31 cellular contexts compared by ENCODE assay signal in genomic region chr7:37482953-37483352, GRCh38. TPM values are rescaled to one million over a fixed set of nuclear protein-coding genes. Genes with fewer than 3 reads are reported as not detected.
"Had no signal": no experiment of that assay in that cellular context is flagged by ENCODE, and none has a peak within 500 bp of the region (broad histone marks: within the 10 kb centered on the region; RNA-seq: fewer than 3 reads in every experiment).

No MANE protein-coding gene starts in this region.

- H3K9me3 Mint-ChIP-seq: activated naive CD4-positive, alpha-beta T cell treated with anti-CD3 and anti-CD28 coated beads, Interleukin-2, amount 50 U/mL, for 24 hours; activated T-helper 17 cell treated with anti-CD3 and anti-CD28 coated beads, Interleukin-2, amount 50 U/mL, for 72 hours had no signal

- H3K4me3 Mint-ChIP-seq: activated CD4-positive, alpha-beta T cell treated with anti-CD3 and anti-CD28 coated beads, Interleukin-2, amount 10 ng/mL, durations not matched to agents 24 days and 14 days; activated CD8-positive, alpha-beta T cell treated with anti-CD3 and anti-CD28 coated beads for 36 hours; activated naive CD4-positive, alpha-beta T cell treated with anti-CD3 and anti-CD28 coated beads, Interleukin-2, amount 50 U/mL, for 24 hours; activated naive CD8-positive, alpha-beta T cell treated with anti-CD3 and anti-CD28 coated beads, Interleukin-2, amount 10 ng/mL, durations not matched to agents 7 days and 5 days; activated T-cell treated with anti-CD3 and anti-CD28 coated beads, Interleukin-2, amount 50 U/mL, for 72 hours; activated T-helper 17 cell treated with anti-CD3 and anti-CD28 coated beads, Interleukin-2, amount 50 U/mL, for 72 hours had no signal

- H3K9me3 ChIP-seq: body of pancreas, MG63, Peyer's patch, SJSA1 had no signal

- H3K36me3 Mint-ChIP-seq: activated naive CD4-positive, alpha-beta T cell treated with anti-CD3 and anti-CD28 coated beads, Interleukin-2, amount 50 U/mL, for 24 hours had no signal

- H3K27ac ChIP-seq: body of pancreas, breast epithelium, Peyer's patch, SJSA1 had no signal

- H3K4me3 ChIP-seq: body of pancreas, breast epithelium, MG63, Peyer's patch, SJSA1 had no signal

- DNase-seq: activated CD4-positive, alpha-beta T cell treated with anti-CD3 and anti-CD28 coated beads, Interleukin-2, amount 10 ng/mL, durations not matched to agents 24 days and 14 days; activated CD4-positive, alpha-beta T cell treated with anti-CD3 and anti-CD28 coated beads, Interleukin-2, amount 50 U/mL, for 4 hours; activated CD8-positive, alpha-beta T cell treated with anti-CD3 and anti-CD28 coated beads for 36 hours; activated gamma-delta T cell; activated naive CD4-positive, alpha-beta T cell treated with Interleukin-2 at 50 U/mL for 16 hours; activated naive CD8-positive, alpha-beta T cell treated with anti-CD3 and anti-CD28 coated beads, Interleukin-2, amount 10 ng/mL, durations not matched to agents 7 days and 5 days; activated T-cell treated with anti-CD3 and anti-CD28 coated beads, Interleukin-2, amount 50 U/mL, for 1 hour; activated T-cell treated with anti-CD3 and anti-CD28 coated beads, Interleukin-2, amount 50 U/mL, for 72 hours; amygdala; body of pancreas; Kasumi-1; KG1; MG63; MV-4-11; NCI-H1092; NCI-H1436 treated with DMSO at 0.1 percent for 48 hours; NCI-H1694 treated with DMSO at 0.1 percent for 48 hours; NCI-H2029; NCI-H345; NCI-H526; NCI-H748 treated with DMSO at 0.1 percent for 48 hours; NK-92 treated with Interleukin-12 subunit alpha and Interleukin-12 subunit beta, amount 100 ng/mL, for 24 hours; PC-3; Peyer's patch; RPMI8226; SHP77 treated with DMSO at 0.1 percent for 48 hours; T1000 had no signal

- ATAC-seq: activated CD8-positive, alpha-beta T cell treated with anti-CD3 and anti-CD28 coated beads for 36 hours; activated T-cell treated with anti-CD3 and anti-CD28 coated beads, Interleukin-2, amount 50 U/mL, for 72 hours; activated T-helper 17 cell treated with anti-CD3 and anti-CD28 coated beads, Interleukin-2, amount 50 U/mL, for 72 hours; body of pancreas; PC-3 had no signal

- H3K27ac Mint-ChIP-seq: activated CD4-positive, alpha-beta T cell treated with anti-CD3 and anti-CD28 coated beads, Interleukin-2, amount 10 ng/mL, durations not matched to agents 24 days and 14 days; activated CD8-positive, alpha-beta T cell treated with anti-CD3 and anti-CD28 coated beads for 36 hours; activated naive CD4-positive, alpha-beta T cell treated with anti-CD3 and anti-CD28 coated beads, Interleukin-2, amount 50 U/mL, for 24 hours; activated naive CD8-positive, alpha-beta T cell treated with anti-CD3 and anti-CD28 coated beads, Interleukin-2, amount 10 ng/mL, durations not matched to agents 7 days and 5 days; activated T-cell treated with anti-CD3 and anti-CD28 coated beads, Interleukin-2, amount 50 U/mL, for 72 hours; activated T-helper 17 cell treated with anti-CD3 and anti-CD28 coated beads, Interleukin-2, amount 50 U/mL, for 72 hours had no signal

- H3K4me1 Mint-ChIP-seq: activated CD4-positive, alpha-beta T cell treated with anti-CD3 and anti-CD28 coated beads, Interleukin-2, amount 10 ng/mL, durations not matched to agents 24 days and 14 days; activated naive CD4-positive, alpha-beta T cell treated with anti-CD3 and anti-CD28 coated beads, Interleukin-2, amount 50 U/mL, for 24 hours; activated naive CD8-positive, alpha-beta T cell treated with anti-CD3 and anti-CD28 coated beads, Interleukin-2, amount 10 ng/mL, durations not matched to agents 7 days and 5 days; activated T-helper 17 cell treated with anti-CD3 and anti-CD28 coated beads, Interleukin-2, amount 50 U/mL, for 72 hours had no signal

- H3K27me3 ChIP-seq: body of pancreas, breast epithelium, MG63, Peyer's patch, SJSA1 had no signal

- H3K4me1 ChIP-seq: body of pancreas, breast epithelium, Peyer's patch, SJSA1 had no signal

- H3K36me3 ChIP-seq: breast epithelium, MG63, Peyer's patch, SJSA1 had no signal

RNA-seq across cellular contexts. Expression of gene ELMO1, which starts 34.3 kb away (rescaled TPM):
- total RNA-seq: PC-3, SJSA1 had no signal
